Comparison of ENCODE assay signal across 8 cellular contexts in genomic region chr11:19345519-19345847, GRCh38.
DNase-seq lines count a peak whose midpoint lies in the region; ATAC-seq and TF ChIP-seq lines count a peak whose summit lies in the region.

No MANE protein-coding gene starts in this region.

- peak overlapping the region; percentile 78 for H3K4me2 ChIP-seq in fibroblast of lung (ENCODE audit: extremely low read depth, insufficient read depth, low read length)
- H3K4me2 ChIP-seq in parathyroid adenoma (ENCODE audit: low read length): peak overlapping the region; percentile 8

- H3K4me3 ChIP-seq in NB4 (ENCODE audit: low read depth, low read length) (no peak overlapping the region), fibroblast of lung (replicated peaks in 1 of 4; ENCODE audit: control extremely low read depth in 1 of 4, insufficient read depth in 1 of 4, low read depth in 3 of 4, low read length in 4 of 4) (peak overlapping the region; percentile 6 to 62 (median 50)), parathyroid adenoma (ENCODE audit: low read depth, low read length) (no peak overlapping the region)

- H3K9me3 ChIP-seq in fibroblast of lung (ENCODE audit: control insufficient read depth, insufficient read depth, low read depth, low read length): no peaks in the 10 kb centered on the region
- no peaks in the 10 kb centered on the region for H3K9me3 ChIP-seq in parathyroid adenoma (ENCODE audit: control insufficient read depth, low read length)

- intact Hi-C loops in activated T-helper 2 cell treated with anti-CD3 and anti-CD28 coated beads, Interferon-gamma antibody, Interleukin-2, Interleukin-4, amounts not matched to agents 10 μg/mL and 5 μg/mL and 100 μg/mL, durations not matched to agents 14 hours and 24 hours and 36 hours (cut with micrococcal nuclease): no loop called here

- POLR2A ChIA-PET in activated naive CD8-positive, alpha-beta T cell treated with anti-CD3 and anti-CD28 coated beads, Interleukin-2, amount 10 ng/mL, durations not matched to agents 7 days and 5 days (lab: Charles Lee): no interaction called here
- POLR2A ChIA-PET in naive thymus-derived CD8-positive, alpha-beta T cell (lab: Charles Lee): no interaction called here

- H3K4me1 ChIP-seq in fibroblast of lung (ENCODE audit: control insufficient read depth, extremely low read depth, insufficient read depth, low read length): no peaks in the 10 kb centered on the region
- H3K4me1 ChIP-seq in parathyroid adenoma: no peaks in the 10 kb centered on the region

- no peak for ATAC-seq in activated naive CD8-positive, alpha-beta T cell treated with anti-CD3 and anti-CD28 coated beads, Interleukin-2, amount 10 ng/mL, durations not matched to agents 7 days and 5 days (ENCODE audit: low read depth)
- ATAC-seq in naive thymus-derived CD8-positive, alpha-beta T cell: no peak

- H3K4me1 Mint-ChIP-seq in activated naive CD8-positive, alpha-beta T cell treated with anti-CD3 and anti-CD28 coated beads, Interleukin-2, amount 10 ng/mL, durations not matched to agents 7 days and 5 days: peaks cover 7% of the 10 kb centered on the region
- H3K4me1 Mint-ChIP-seq in activated naive CD8-positive, alpha-beta T cell treated with anti-CD3 and anti-CD28 coated beads for 36 hours: no peaks in the 10 kb centered on the region
- H3K4me1 Mint-ChIP-seq in activated T-helper 2 cell treated with anti-CD3 and anti-CD28 coated beads, Interferon-gamma antibody, Interleukin-2, Interleukin-4, amounts not matched to agents 10 μg/mL and 5 μg/mL and 100 μg/mL, durations not matched to agents 14 hours and 24 hours and 36 hours (ENCODE audit: low read depth): peaks cover 5% of the 10 kb centered on the region
- peaks cover 3 to 10% (median 5%) of the 10 kb centered on the region in 4 donors for H3K4me1 Mint-ChIP-seq in naive thymus-derived CD8-positive, alpha-beta T cell

- no peak for TF ChIP-seq CTCF in NB4 (IDR thresholded peaks at IDR 0.05; ENCODE audit: low read depth, low read length)
- TF ChIP-seq CTCF in fibroblast of lung (conservative IDR thresholded peaks at IDR 0.05 in 1 of 2, IDR thresholded peaks at IDR 0.05 in 1 of 2; ENCODE audit: low read depth in 1 of 2, low read length in 2 of 2): no peak
- no peak for TF ChIP-seq CTCF in parathyroid adenoma (IDR thresholded peaks at IDR 0.05)

- DNase-seq in activated naive CD8-positive, alpha-beta T cell treated with anti-CD3 and anti-CD28 coated beads, Interleukin-2, amount 10 ng/mL, durations not matched to agents 7 days and 5 days: peak; percentile 27
- DNase-seq in activated naive CD8-positive, alpha-beta T cell treated with anti-CD3 and anti-CD28 coated beads for 36 hours: no peak
- DNase-seq in NB4 (ENCODE audit: low read depth) (peak; percentile 12), fibroblast of lung (ENCODE audit: low read depth in 2 of 2) (no peak), RKO (ENCODE audit: low spot score) (no peak)
- DNase-seq in activated T-helper 2 cell treated with anti-CD3 and anti-CD28 coated beads, Interferon-gamma antibody, Interleukin-2, Interleukin-4, amounts not matched to agents 10 μg/mL and 5 μg/mL and 100 μg/mL, durations not matched to agents 14 hours and 24 hours and 36 hours (ENCODE audit: low spot score): no peak
- no peak for DNase-seq in naive thymus-derived CD8-positive, alpha-beta T cell

- peak overlapping the region; percentile 61 for H3K9ac ChIP-seq in fibroblast of lung (ENCODE audit: insufficient read depth, low read length)
- H3K9ac ChIP-seq in parathyroid adenoma: no peak overlapping the region

- H3K9me3 Mint-ChIP-seq in activated naive CD8-positive, alpha-beta T cell treated with anti-CD3 and anti-CD28 coated beads, Interleukin-2, amount 10 ng/mL, durations not matched to agents 7 days and 5 days: no peaks in the 10 kb centered on the region
- no peaks in the 10 kb centered on the region for H3K9me3 Mint-ChIP-seq in activated naive CD8-positive, alpha-beta T cell treated with anti-CD3 and anti-CD28 coated beads for 36 hours
- no peaks in the 10 kb centered on the region for H3K9me3 Mint-ChIP-seq in activated T-helper 2 cell treated with anti-CD3 and anti-CD28 coated beads, Interferon-gamma antibody, Interleukin-2, Interleukin-4, amounts not matched to agents 10 μg/mL and 5 μg/mL and 100 μg/mL, durations not matched to agents 14 hours and 24 hours and 36 hours
- H3K9me3 Mint-ChIP-seq in naive thymus-derived CD8-positive, alpha-beta T cell: peaks cover 0 to 2% (median 0%) of the 10 kb centered on the region in 9 donors

- H3K27ac ChIP-seq in fibroblast of lung (ENCODE audit: insufficient read depth, low read length) (peak overlapping the region; percentile 18), parathyroid adenoma (no peak overlapping the region)

- H3K79me2 ChIP-seq in fibroblast of lung (ENCODE audit: control insufficient read depth, insufficient read depth, low read length): no peaks in the 10 kb centered on the region
- H3K79me2 ChIP-seq in parathyroid adenoma: no peaks in the 10 kb centered on the region

- no peaks in the 10 kb centered on the region for H3K36me3 Mint-ChIP-seq in activated naive CD8-positive, alpha-beta T cell treated with anti-CD3 and anti-CD28 coated beads, Interleukin-2, amount 10 ng/mL, durations not matched to agents 7 days and 5 days
- H3K36me3 Mint-ChIP-seq in activated naive CD8-positive, alpha-beta T cell treated with anti-CD3 and anti-CD28 coated beads for 36 hours: no peaks in the 10 kb centered on the region
- H3K36me3 Mint-ChIP-seq in activated T-helper 2 cell treated with anti-CD3 and anti-CD28 coated beads, Interferon-gamma antibody, Interleukin-2, Interleukin-4, amounts not matched to agents 10 μg/mL and 5 μg/mL and 100 μg/mL, durations not matched to agents 14 hours and 24 hours and 36 hours (ENCODE audit: low read depth): no peaks in the 10 kb centered on the region
- peaks cover 0 to 11% (median 0%) of the 10 kb centered on the region in 3 donors for H3K36me3 Mint-ChIP-seq in naive thymus-derived CD8-positive, alpha-beta T cell

- H4K20me1 ChIP-seq in fibroblast of lung (ENCODE audit: control insufficient read depth, extremely low read depth, insufficient read depth, low read length): no peaks in the 10 kb centered on the region

- no peaks in the 10 kb centered on the region for H3K36me3 ChIP-seq in fibroblast of lung (ENCODE audit: control insufficient read depth, insufficient read depth, low read length)
- H3K36me3 ChIP-seq in parathyroid adenoma (ENCODE audit: control insufficient read depth, insufficient read depth, low read length): no peaks in the 10 kb centered on the region

- no peak for TF ChIP-seq POLR2A in NB4 (IDR thresholded peaks at IDR 0.05; ENCODE audit: extremely low read depth, insufficient read length)

- H3K27ac Mint-ChIP-seq in activated naive CD8-positive, alpha-beta T cell treated with anti-CD3 and anti-CD28 coated beads, Interleukin-2, amount 10 ng/mL, durations not matched to agents 7 days and 5 days: no peak overlapping the region
- no peak overlapping the region for H3K27ac Mint-ChIP-seq in activated naive CD8-positive, alpha-beta T cell treated with anti-CD3 and anti-CD28 coated beads for 36 hours
- H3K27ac Mint-ChIP-seq in activated T-helper 2 cell treated with anti-CD3 and anti-CD28 coated beads, Interferon-gamma antibody, Interleukin-2, Interleukin-4, amounts not matched to agents 10 μg/mL and 5 μg/mL and 100 μg/mL, durations not matched to agents 14 hours and 24 hours and 36 hours: no peak overlapping the region
- H3K27ac Mint-ChIP-seq in naive thymus-derived CD8-positive, alpha-beta T cell: no peak overlapping the region

- H3K27me3 Mint-ChIP-seq in activated naive CD8-positive, alpha-beta T cell treated with anti-CD3 and anti-CD28 coated beads, Interleukin-2, amount 10 ng/mL, durations not matched to agents 7 days and 5 days: peaks cover 69% of the 10 kb centered on the region
- H3K27me3 Mint-ChIP-seq in activated naive CD8-positive, alpha-beta T cell treated with anti-CD3 and anti-CD28 coated beads for 36 hours: peaks cover 77% of the 10 kb centered on the region
- H3K27me3 Mint-ChIP-seq in activated T-helper 2 cell treated with anti-CD3 and anti-CD28 coated beads, Interferon-gamma antibody, Interleukin-2, Interleukin-4, amounts not matched to agents 10 μg/mL and 5 μg/mL and 100 μg/mL, durations not matched to agents 14 hours and 24 hours and 36 hours (ENCODE audit: low read depth): peaks cover 68% of the 10 kb centered on the region
- peaks cover 45 to 85% (median 67%) of the 10 kb centered on the region in 5 donors for H3K27me3 Mint-ChIP-seq in naive thymus-derived CD8-positive, alpha-beta T cell

- H2AFZ ChIP-seq in fibroblast of lung (ENCODE audit: low read length) (no peak overlapping the region), parathyroid adenoma (peak overlapping the region; percentile 15)

- no peak overlapping the region for H3K4me3 Mint-ChIP-seq in activated naive CD8-positive, alpha-beta T cell treated with anti-CD3 and anti-CD28 coated beads, Interleukin-2, amount 10 ng/mL, durations not matched to agents 7 days and 5 days
- no peak overlapping the region for H3K4me3 Mint-ChIP-seq in activated naive CD8-positive, alpha-beta T cell treated with anti-CD3 and anti-CD28 coated beads for 36 hours
- H3K4me3 Mint-ChIP-seq in activated T-helper 2 cell treated with anti-CD3 and anti-CD28 coated beads, Interferon-gamma antibody, Interleukin-2, Interleukin-4, amounts not matched to agents 10 μg/mL and 5 μg/mL and 100 μg/mL, durations not matched to agents 14 hours and 24 hours and 36 hours (ENCODE audit: low read depth): no peak overlapping the region
- H3K4me3 Mint-ChIP-seq in naive thymus-derived CD8-positive, alpha-beta T cell: peak overlapping the region in 1 of 10 donors; percentile 24

- H3K27me3 ChIP-seq in fibroblast of lung (ENCODE audit: control insufficient read depth, insufficient read depth, low read length) (peaks cover 38% of the 10 kb centered on the region), parathyroid adenoma (ENCODE audit: control insufficient read depth, insufficient read depth, low read length) (no peaks in the 10 kb centered on the region)

Comparison
In these comparisons a context has a peak if more than half of its experiments do, and no peak if none do; other contexts are left out.
1. DNase-seq: peak in activated naive CD8-positive, alpha-beta T cell treated with anti-CD3 and anti-CD28 coated beads, Interleukin-2, amount 10 ng/mL, durations not matched to agents 7 days and 5 days (single experiment) and NB4 (single experiment); none in activated naive CD8-positive, alpha-beta T cell treated with anti-CD3 and anti-CD28 coated beads for 36 hours (single experiment), fibroblast of lung (0 of 2), activated T-helper 2 cell treated with anti-CD3 and anti-CD28 coated beads, Interferon-gamma antibody, Interleukin-2, Interleukin-4, amounts not matched to agents 10 μg/mL and 5 μg/mL and 100 μg/mL, durations not matched to agents 14 hours and 24 hours and 36 hours (single experiment), naive thymus-derived CD8-positive, alpha-beta T cell (0 of 10) and RKO (single experiment).
2. H3K4me3 ChIP-seq: peak in fibroblast of lung (4 of 4); none in NB4 (single experiment) and parathyroid adenoma (single experiment).